In genomic region chr5:98749046-98749445, GRCh38 we compare ENCODE assay signal across 23 cellular contexts.
"Had no signal": no experiment of that assay in that cellular context is flagged by ENCODE, and none has a peak within 500 bp of the region (broad histone marks: within the 10 kb centered on the region; RNA-seq: fewer than 3 reads in every experiment).

No MANE protein-coding gene starts in this region.

- H3K4me3 ChIP-seq: ascending aorta, cardiac muscle cell, Peyer's patch, SJSA1 had no signal

- H3K36me3 ChIP-seq: ascending aorta, cardiac muscle cell, Peyer's patch, SJSA1 had no signal

- H3K27ac ChIP-seq: ascending aorta, cardiac muscle cell, Peyer's patch, SJSA1 had no signal

- H3K27me3 ChIP-seq: ascending aorta, cardiac muscle cell, Peyer's patch, SJSA1 had no signal

- H3K9ac ChIP-seq: SK-N-SH had no signal

- DNase-seq: activated CD4-positive, alpha-beta T cell treated with anti-CD3 and anti-CD28 coated beads for 36 hours; activated CD4-positive, alpha-beta T cell treated with anti-CD3 and anti-CD28 coated beads, Interleukin-2, amount 10 ng/mL, durations not matched to agents 7 days and 5 days; activated CD4-positive, alpha-beta T cell treated with anti-CD3 and anti-CD28 coated beads, Interleukin-2, amount 50 U/mL, for 48 hours; activated CD8-positive, alpha-beta T cell treated with anti-CD3 and anti-CD28 coated beads, Interleukin-2, amount 10 ng/mL, durations not matched to agents 7 days and 5 days; activated gamma-delta T cell; activated naive CD4-positive, alpha-beta T cell treated with Interleukin-2 at 50 U/mL for 16 hours; activated naive CD8-positive, alpha-beta T cell treated with anti-CD3 and anti-CD28 coated beads, Interleukin-2, amount 10 ng/mL, durations not matched to agents 7 days and 5 days; activated T-cell treated with anti-CD3 and anti-CD28 coated beads, Interleukin-2, amount 50 U/mL, for 24 hours; amygdala; NCI-H1436 treated with DMSO at 0.1 percent for 48 hours; NCI-H1694 treated with DMSO at 0.1 percent for 48 hours; NCI-H2029; NCI-H345; NCI-H524 treated with DMSO at 0.1 percent for 48 hours; NK-92 treated with Interleukin-12 subunit alpha and Interleukin-12 subunit beta, amount 100 ng/mL, for 24 hours; PC-3; Peyer's patch; RPMI8226; SHP77 treated with DMSO at 0.1 percent for 48 hours; SK-N-SH had no signal

- ATAC-seq: activated CD4-positive, alpha-beta T cell treated with anti-CD3 and anti-CD28 coated beads for 36 hours; activated CD8-positive, alpha-beta T cell treated with anti-CD3 and anti-CD28 coated beads, Interleukin-2, amount 10 ng/mL, durations not matched to agents 7 days and 5 days; PC-3 had no signal

- H3K4me2 ChIP-seq: SK-N-SH had no signal

- H3K4me1 ChIP-seq: ascending aorta, Peyer's patch, SJSA1 had no signal

- H3K9me3 ChIP-seq: SJSA1, SK-N-SH had no signal
